Comparison of ENCODE assay signal across 7 cellular contexts in the genomic region with DNA sequence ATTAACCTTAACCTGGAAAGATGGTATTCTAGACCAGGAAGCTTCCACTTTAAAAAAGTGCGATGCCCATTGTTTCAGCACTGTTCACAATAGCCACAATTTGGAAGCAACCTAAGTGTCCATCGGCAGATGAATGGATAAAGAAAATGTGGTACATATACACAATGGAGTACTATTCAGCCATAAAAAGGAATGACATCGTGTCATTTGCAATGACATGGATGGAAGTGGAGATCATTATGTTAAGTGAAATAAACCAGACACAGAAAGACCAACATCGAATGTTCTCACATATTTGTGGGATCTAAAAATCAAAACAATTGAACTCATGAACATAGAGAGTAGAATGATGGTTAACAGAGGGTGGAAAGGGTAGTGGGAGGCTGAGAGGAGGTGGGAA.
"Had no signal": no experiment of that assay in that cellular context is flagged by ENCODE, and none has a peak within 500 bp of the region (broad histone marks: within the 10 kb centered on the region; RNA-seq: fewer than 3 reads in every experiment).

No MANE protein-coding gene starts in this region.

- H3K27ac ChIP-seq: GM23248, KMS-11 had no signal

- H3K4me2 ChIP-seq: KMS-11 had no signal

- H2AFZ ChIP-seq: GM23248 had no signal

- H3K4me3 ChIP-seq: GM23248, HAP-1 had no signal

- H3K4me1 ChIP-seq: HAP-1 had no signal

- H3K36me3 ChIP-seq: HAP-1 had no signal

- DNase-seq: GM23248, GOT3, H7, IMR-90, KBM-7 had no signal
